ENCODE assay signal across 1 cellular context in the genomic region with DNA sequence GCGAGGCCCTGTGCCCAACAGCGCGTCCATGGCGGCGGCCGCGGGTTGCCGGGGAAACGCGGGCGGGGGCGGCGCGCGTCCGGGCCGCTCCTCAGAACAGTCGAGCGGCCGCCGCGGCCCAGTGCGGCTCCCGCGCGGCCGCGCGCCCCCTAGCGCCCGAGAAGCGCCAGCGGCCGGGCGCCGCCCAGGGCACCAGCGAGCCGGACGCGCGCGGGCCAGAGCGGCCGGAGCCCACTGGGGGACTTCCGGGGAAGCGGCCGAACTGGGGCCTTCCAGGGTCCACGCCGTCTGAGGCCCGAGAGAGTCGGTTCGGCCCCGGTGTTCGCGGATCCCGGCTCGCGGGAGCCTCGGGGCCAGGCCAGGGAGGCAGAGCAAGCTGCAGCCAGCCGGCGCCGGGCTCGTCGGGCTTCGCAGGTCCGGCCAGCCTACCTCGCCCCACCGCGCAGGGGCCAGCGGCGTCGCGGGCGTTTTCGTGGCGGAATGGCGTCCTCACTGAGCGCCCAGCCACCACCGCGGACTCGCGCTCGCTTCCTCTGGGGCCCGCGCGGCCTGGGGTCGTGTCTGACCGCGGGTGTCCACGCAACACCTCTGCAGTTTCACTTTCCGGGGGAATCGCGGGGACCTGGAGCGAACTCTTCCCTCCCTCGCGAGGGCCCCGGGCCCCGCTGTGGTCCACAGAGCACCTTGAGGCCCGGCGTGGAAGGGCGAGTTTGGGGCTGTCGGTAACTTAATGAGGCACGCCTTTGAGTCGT.
TF ChIP-seq lines count a peak whose summit lies in the region.

A gene with protein sequence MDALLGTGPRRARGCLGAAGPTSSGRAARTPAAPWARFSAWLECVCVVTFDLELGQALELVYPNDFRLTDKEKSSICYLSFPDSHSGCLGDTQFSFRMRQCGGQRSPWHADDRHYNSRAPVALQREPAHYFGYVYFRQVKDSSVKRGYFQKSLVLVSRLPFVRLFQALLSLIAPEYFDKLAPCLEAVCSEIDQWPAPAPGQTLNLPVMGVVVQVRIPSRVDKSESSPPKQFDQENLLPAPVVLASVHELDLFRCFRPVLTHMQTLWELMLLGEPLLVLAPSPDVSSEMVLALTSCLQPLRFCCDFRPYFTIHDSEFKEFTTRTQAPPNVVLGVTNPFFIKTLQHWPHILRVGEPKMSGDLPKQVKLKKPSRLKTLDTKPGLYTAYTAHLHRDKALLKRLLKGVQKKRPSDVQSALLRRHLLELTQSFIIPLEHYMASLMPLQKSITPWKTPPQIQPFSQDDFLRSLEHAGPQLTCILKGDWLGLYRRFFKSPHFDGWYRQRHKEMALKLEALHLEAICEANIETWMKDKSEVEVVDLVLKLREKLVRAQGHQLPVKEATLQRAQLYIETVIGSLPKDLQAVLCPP (minus strand): TSS at position 54 of the 752 bp plus-strand sequence. CDS start 24 bp downstream, at position 30.

TF ChIP-seq in HepG2, 621 proteins besides CTCF, POLR2A, EP300 and RAD21 (continued from another document and continues in another):
- TF ChIP-seq, protein P1, sequence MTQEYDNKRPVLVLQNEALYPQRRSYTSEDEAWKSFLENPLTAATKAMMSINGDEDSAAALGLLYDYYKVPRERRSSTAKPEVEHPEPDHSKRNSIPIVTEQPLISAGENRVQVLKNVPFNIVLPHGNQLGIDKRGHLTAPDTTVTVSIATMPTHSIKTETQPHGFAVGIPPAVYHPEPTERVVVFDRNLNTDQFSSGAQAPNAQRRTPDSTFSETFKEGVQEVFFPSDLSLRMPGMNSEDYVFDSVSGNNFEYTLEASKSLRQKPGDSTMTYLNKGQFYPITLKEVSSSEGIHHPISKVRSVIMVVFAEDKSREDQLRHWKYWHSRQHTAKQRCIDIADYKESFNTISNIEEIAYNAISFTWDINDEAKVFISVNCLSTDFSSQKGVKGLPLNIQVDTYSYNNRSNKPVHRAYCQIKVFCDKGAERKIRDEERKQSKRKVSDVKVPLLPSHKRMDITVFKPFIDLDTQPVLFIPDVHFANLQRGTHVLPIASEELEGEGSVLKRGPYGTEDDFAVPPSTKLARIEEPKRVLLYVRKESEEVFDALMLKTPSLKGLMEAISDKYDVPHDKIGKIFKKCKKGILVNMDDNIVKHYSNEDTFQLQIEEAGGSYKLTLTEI (CRISPR knock-in tag; conservative IDR thresholded peaks at IDR 0.05), result no peak
- TF ChIP-seq GZF1 (CRISPR knock-in tag; IDR thresholded peaks at IDR 0.05) (no peak), JDP2 (CRISPR knock-in tag; IDR thresholded peaks at IDR 0.05; ENCODE audit: borderline replicate concordance) (no peak), MED13 (CRISPR knock-in tag; IDR thresholded peaks at IDR 0.05) (peak; percentile 62; the same call in 1 of the 2 replicates), SRSF9 (IDR thresholded peaks at IDR 0.05; ENCODE audit: borderline replicate concordance, insufficient read depth, low read depth, low read length, poor library complexity, severe bottlenecking) (no peak), NFAT5 (CRISPR knock-in tag; IDR thresholded peaks at IDR 0.05) (peak; percentile 78), DR1 (CRISPR knock-in tag; IDR thresholded peaks at IDR 0.05) (0 out of 2 replicates have a peak, but pooled peaks have one; percentile 33), ZNF414 (CRISPR knock-in tag; IDR thresholded peaks at IDR 0.05) (peak; percentile 85; the same call in 1 of the 2 replicates), ZNF350 (CRISPR knock-in tag; IDR thresholded peaks at IDR 0.05; ENCODE audit: borderline replicate concordance, low read depth) (no peak), SMAD1 (CRISPR knock-in tag; IDR thresholded peaks at IDR 0.05; ENCODE audit: borderline replicate concordance, low read depth) (no peak), HNRNPLL (IDR thresholded peaks at IDR 0.05; ENCODE audit: low read depth, low read length, poor library complexity, severe bottlenecking) (peak; percentile 48), ZFP1 (CRISPR knock-in tag; IDR thresholded peaks at IDR 0.05) (no peak), PAX8 (CRISPR knock-in tag; IDR thresholded peaks at IDR 0.05; ENCODE audit: borderline replicate concordance) (no peak), ZNF33B (CRISPR knock-in tag; IDR thresholded peaks at IDR 0.05) (peak; percentile 66; the same call in 1 of the 2 replicates), NR3C1 (CRISPR knock-in tag; IDR thresholded peaks at IDR 0.05) (no peak), ZBTB49 (CRISPR knock-in tag; IDR thresholded peaks at IDR 0.05; ENCODE audit: borderline replicate concordance) (no peak), PHF21A (CRISPR knock-in tag; IDR thresholded peaks at IDR 0.05) (peak; percentile 48; the same call in 1 of the 2 replicates), ZBTB46 (CRISPR knock-in tag; IDR thresholded peaks at IDR 0.05; ENCODE audit: borderline replicate concordance) (0 out of 2 replicates have a peak, but pooled peaks have one; percentile 34), TIGD3 (CRISPR knock-in tag; IDR thresholded peaks at IDR 0.05; ENCODE audit: borderline replicate concordance) (no peak), SPEN (CRISPR knock-in tag; IDR thresholded peaks at IDR 0.05; ENCODE audit: low read depth) (peak; percentile 59; the same call in 1 of the 2 replicates), SMARCC2 (IDR thresholded peaks at IDR 0.05) (no peak), SOX5 (CRISPR knock-in tag; IDR thresholded peaks at IDR 0.05; ENCODE audit: borderline replicate concordance) (no peak), MLLT10 (CRISPR knock-in tag; IDR thresholded peaks at IDR 0.05) (no peak), GLMP (CRISPR knock-in tag; IDR thresholded peaks at IDR 0.05; ENCODE audit: borderline replicate concordance) (no peak)
- TF ChIP-seq, protein P2, sequence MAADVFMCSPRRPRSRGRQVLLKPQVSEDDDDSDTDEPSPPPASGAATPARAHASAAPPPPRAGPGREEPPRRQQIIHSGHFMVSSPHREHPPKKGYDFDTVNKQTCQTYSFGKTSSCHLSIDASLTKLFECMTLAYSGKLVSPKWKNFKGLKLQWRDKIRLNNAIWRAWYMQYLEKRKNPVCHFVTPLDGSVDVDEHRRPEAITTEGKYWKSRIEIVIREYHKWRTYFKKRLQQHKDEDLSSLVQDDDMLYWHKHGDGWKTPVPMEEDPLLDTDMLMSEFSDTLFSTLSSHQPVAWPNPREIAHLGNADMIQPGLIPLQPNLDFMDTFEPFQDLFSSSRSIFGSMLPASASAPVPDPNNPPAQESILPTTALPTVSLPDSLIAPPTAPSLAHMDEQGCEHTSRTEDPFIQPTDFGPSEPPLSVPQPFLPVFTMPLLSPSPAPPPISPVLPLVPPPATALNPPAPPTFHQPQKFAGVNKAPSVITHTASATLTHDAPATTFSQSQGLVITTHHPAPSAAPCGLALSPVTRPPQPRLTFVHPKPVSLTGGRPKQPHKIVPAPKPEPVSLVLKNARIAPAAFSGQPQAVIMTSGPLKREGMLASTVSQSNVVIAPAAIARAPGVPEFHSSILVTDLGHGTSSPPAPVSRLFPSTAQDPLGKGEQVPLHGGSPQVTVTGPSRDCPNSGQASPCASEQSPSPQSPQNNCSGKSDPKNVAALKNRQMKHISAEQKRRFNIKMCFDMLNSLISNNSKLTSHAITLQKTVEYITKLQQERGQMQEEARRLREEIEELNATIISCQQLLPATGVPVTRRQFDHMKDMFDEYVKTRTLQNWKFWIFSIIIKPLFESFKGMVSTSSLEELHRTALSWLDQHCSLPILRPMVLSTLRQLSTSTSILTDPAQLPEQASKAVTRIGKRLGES (CRISPR knock-in tag; IDR thresholded peaks at IDR 0.05; ENCODE audit: borderline replicate concordance), result 0 out of 2 replicates have a peak, but pooled peaks have one; percentile 67
- TF ChIP-seq, protein P3, sequence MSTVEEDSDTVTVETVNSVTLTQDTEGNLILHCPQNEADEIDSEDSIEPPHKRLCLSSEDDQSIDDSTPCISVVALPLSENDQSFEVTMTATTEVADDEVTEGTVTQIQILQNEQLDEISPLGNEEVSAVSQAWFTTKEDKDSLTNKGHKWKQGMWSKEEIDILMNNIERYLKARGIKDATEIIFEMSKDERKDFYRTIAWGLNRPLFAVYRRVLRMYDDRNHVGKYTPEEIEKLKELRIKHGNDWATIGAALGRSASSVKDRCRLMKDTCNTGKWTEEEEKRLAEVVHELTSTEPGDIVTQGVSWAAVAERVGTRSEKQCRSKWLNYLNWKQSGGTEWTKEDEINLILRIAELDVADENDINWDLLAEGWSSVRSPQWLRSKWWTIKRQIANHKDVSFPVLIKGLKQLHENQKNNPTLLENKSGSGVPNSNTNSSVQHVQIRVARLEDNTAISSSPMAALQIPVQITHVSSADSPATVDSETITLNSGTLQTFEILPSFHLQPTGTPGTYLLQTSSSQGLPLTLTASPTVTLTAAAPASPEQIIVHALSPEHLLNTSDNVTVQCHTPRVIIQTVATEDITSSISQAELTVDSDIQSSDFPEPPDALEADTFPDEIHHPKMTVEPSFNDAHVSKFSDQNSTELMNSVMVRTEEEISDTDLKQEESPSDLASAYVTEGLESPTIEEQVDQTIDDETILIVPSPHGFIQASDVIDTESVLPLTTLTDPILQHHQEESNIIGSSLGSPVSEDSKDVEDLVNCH (CRISPR knock-in tag; IDR thresholded peaks at IDR 0.05), result no peak
